1 cellular context compared by ENCODE assay signal in the genomic region with DNA sequence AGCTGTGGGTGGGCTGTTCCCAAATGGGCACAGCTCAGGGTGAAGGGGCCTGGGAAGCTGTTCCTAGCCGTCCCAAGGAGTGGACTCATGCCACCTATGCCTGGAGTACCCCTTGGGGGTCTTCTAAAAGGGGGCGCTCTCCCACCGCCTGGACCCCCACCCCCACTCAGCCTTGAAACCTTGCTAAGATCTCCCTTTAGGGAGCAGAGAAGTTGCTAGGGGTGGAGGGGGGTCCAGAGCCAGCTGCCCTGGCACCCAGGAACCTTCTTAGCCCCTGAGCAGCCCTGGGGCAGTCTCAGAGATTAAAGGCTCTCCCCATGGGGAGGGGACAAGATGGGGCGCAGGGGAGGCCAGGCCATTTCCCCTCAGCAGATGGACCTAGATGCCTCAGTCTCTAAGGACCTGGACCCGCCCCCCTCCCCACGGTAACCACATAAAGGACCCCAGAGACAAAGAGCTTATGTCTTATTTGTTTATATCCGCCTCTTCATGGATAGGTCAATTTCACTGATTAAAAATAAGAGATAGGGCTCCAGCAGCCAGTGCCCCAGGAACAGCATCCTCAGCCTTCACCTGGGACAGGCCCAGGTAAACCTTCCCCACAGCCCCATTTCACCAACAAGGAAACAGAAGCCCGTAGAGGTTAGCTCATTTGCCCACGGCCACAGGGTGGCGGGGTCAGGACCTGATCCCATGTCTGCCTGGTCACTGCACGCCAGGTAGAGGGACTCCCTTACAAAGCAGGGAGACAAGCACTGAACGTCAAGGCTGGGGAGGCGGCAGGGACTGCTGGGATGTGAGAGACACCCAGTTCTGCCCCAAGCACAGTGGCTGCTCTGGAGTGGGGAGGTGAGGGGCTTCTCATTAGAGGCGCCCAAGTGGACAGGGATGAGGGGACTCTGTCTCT.
TF ChIP-seq lines count a peak whose summit lies in the region.

No MANE protein-coding gene starts in this region.

TF ChIP-seq in IMR-90, 13 proteins besides CTCF, POLR2A, EP300 and RAD21:
- no peak for TF ChIP-seq NFE2L2 (IDR thresholded peaks at IDR 0.05; ENCODE audit: low read depth, low read length)
- no peak for TF ChIP-seq FOS (IDR thresholded peaks at IDR 0.05; ENCODE audit: low read depth, low read length)
- TF ChIP-seq CHD1 (IDR thresholded peaks at IDR 0.05; ENCODE audit: low read depth, low read length) = no peak
- no peak for TF ChIP-seq MXI1 (IDR thresholded peaks at IDR 0.05; ENCODE audit: borderline replicate concordance, low read depth, low read length)
- no peak for TF ChIP-seq CEBPB (IDR thresholded peaks at IDR 0.05; ENCODE audit: low read depth, low read length)
- no peak for TF ChIP-seq BHLHE40 (IDR thresholded peaks at IDR 0.05; ENCODE audit: low read depth, low read length)
- TF ChIP-seq, protein P1, sequence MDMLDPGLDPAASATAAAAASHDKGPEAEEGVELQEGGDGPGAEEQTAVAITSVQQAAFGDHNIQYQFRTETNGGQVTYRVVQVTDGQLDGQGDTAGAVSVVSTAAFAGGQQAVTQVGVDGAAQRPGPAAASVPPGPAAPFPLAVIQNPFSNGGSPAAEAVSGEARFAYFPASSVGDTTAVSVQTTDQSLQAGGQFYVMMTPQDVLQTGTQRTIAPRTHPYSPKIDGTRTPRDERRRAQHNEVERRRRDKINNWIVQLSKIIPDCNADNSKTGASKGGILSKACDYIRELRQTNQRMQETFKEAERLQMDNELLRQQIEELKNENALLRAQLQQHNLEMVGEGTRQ (IDR thresholded peaks at IDR 0.05; ENCODE audit: low read depth, low read length) = no peak
- TF ChIP-seq RCOR1 (IDR thresholded peaks at IDR 0.05; ENCODE audit: insufficient replicate concordance, low read length) = no peak
- no peak for TF ChIP-seq SMC3 (IDR thresholded peaks at IDR 0.05; ENCODE audit: low read depth, low read length)
- TF ChIP-seq MAFK (IDR thresholded peaks at IDR 0.05; ENCODE audit: low read depth, low read length) = no peak
- no peak for TF ChIP-seq ELK1 (IDR thresholded peaks at IDR 0.05; ENCODE audit: borderline replicate concordance, low read depth, low read length)
- TF ChIP-seq RFX5 (IDR thresholded peaks at IDR 0.05; ENCODE audit: low read depth, low read length) = no peak
- TF ChIP-seq MAZ (IDR thresholded peaks at IDR 0.05; ENCODE audit: borderline replicate concordance, low read depth, low read length) = no peak
